8 cellular contexts compared by ENCODE assay signal in genomic region chr4:25767877-25768475, GRCh38.
DNase-seq lines count a peak whose midpoint lies in the region; ATAC-seq, FAIRE-seq and TF ChIP-seq lines count a peak whose summit lies in the region.

No MANE protein-coding gene starts in this region.

- no peak overlapping the region for H3K4me3 ChIP-seq in NB4 (ENCODE audit: low read depth, low read length)
- H3K4me3 ChIP-seq in mucosa of descending colon: no peak overlapping the region
- H3K4me3 ChIP-seq in suprapubic skin: no peak overlapping the region

- H3K9me3 ChIP-seq in mucosa of descending colon (no peaks in the 10 kb centered on the region), suprapubic skin (no peaks in the 10 kb centered on the region)

- H3K36me3 ChIP-seq in mucosa of descending colon (ENCODE audit: low read depth) (no peaks in the 10 kb centered on the region), suprapubic skin (no peaks in the 10 kb centered on the region)

- DNase-seq in AG08395 (ENCODE audit: low spot score): peak; percentile 79
- peak; percentile 24 for DNase-seq in GM12891 (ENCODE audit: insufficient read length, low spot score)
- DNase-seq in NB4 (ENCODE audit: low read depth): peak; percentile 77
- DNase-seq in erythroblast (lab: John Stamatoyannopoulos, UW): peak; percentile 58 to 62
- peak in 2 of 3 donors; percentile 42 to 64 for DNase-seq in mucosa of descending colon
- no peak for DNase-seq in suprapubic skin (ENCODE audit: low spot score in 2 of 2)

- WGBS in suprapubic skin: 33% methylated on average over 5 of the region's 5 CpGs

- H3K27me3 ChIP-seq in suprapubic skin: no peaks in the 10 kb centered on the region

- intact Hi-C loops in mucosa of descending colon (cut with DNase I, micrococcal nuclease): loop anchor here in 1 of 2 donors (5.0 kb wide), 1 partner anchor 326 kb away; no protein-coding TSS in a partner anchor

- peak; percentile 99 for ATAC-seq in SK-N-SH treated with all-trans-retinoic acid at 6 μM for 48 hours
- peak; percentile 72 for ATAC-seq in mucosa of descending colon
- ATAC-seq in GM19463 (IDR thresholded peaks at IDR 0.05; ENCODE audit: unreplicated experiment): no peak

- no peak for TF ChIP-seq EP300 in suprapubic skin (IDR thresholded peaks at IDR 0.05)

- H3K27ac ChIP-seq in suprapubic skin: no peak overlapping the region

- no peak for FAIRE-seq in GM12891 (lab: Jason Lieb, UNC)

- H3K4me1 ChIP-seq in mucosa of descending colon (ENCODE audit: low read depth) (no peaks in the 10 kb centered on the region), suprapubic skin (no peaks in the 10 kb centered on the region)

- TF ChIP-seq CTCF in NB4 (IDR thresholded peaks at IDR 0.05; ENCODE audit: low read depth, low read length) (peak; percentile 99), mucosa of descending colon (IDR thresholded peaks at IDR 0.05) (peak; percentile 16), suprapubic skin (IDR thresholded peaks at IDR 0.05) (peak in 1 of 2 donors; percentile 63)

- TF ChIP-seq POLR2A in GM12891 (IDR thresholded peaks at IDR 0.05; ENCODE audit: low read depth, low read length) (no peak), NB4 (IDR thresholded peaks at IDR 0.05; ENCODE audit: extremely low read depth, insufficient read length) (no peak), erythroblast (IDR thresholded peaks at IDR 0.05; ENCODE audit: low read length) (no peak), suprapubic skin (IDR thresholded peaks at IDR 0.05) (no peak)

TF ChIP-seq in GM12891, 5 proteins besides CTCF, POLR2A, EP300 and RAD21:
- TF ChIP-seq POLR2AphosphoS5 (IDR thresholded peaks at IDR 0.05; ENCODE audit: low read depth, low read length): no peak
- TF ChIP-seq POU2F2 (IDR thresholded peaks at IDR 0.05; ENCODE audit: low read depth, low read length): no peak
- TF ChIP-seq PAX5 (IDR thresholded peaks at IDR 0.05; ENCODE audit: insufficient read depth, low read length, severe bottlenecking): no peak
- no peak for TF ChIP-seq SPI1 (IDR thresholded peaks at IDR 0.05; ENCODE audit: low read depth, low read length)
- no peak for TF ChIP-seq TAF1 (IDR thresholded peaks at IDR 0.05; ENCODE audit: low read depth, low read length)
TF ChIP-seq in GM12891: peak in this region for 0.

TF ChIP-seq in SK-N-SH treated with all-trans-retinoic acid at 6 μM for 48 hours, 23 proteins besides CTCF, POLR2A, EP300 and RAD21:
- TF ChIP-seq SNAI2 (CRISPR knock-in tag; IDR thresholded peaks at IDR 0.05): no peak
- no peak for TF ChIP-seq PATZ1 (CRISPR knock-in tag; IDR thresholded peaks at IDR 0.05; ENCODE audit: borderline replicate concordance)
- no peak for TF ChIP-seq RARB (CRISPR knock-in tag; IDR thresholded peaks at IDR 0.05)
- TF ChIP-seq CSRNP3 (CRISPR knock-in tag; IDR thresholded peaks at IDR 0.05): no peak
- TF ChIP-seq OSR1 (CRISPR knock-in tag; IDR thresholded peaks at IDR 0.05): no peak
- no peak for TF ChIP-seq ZNF565 (CRISPR knock-in tag; conservative IDR thresholded peaks at IDR 0.05; ENCODE audit: low read depth)
- no peak for TF ChIP-seq ZNF70 (CRISPR knock-in tag; IDR thresholded peaks at IDR 0.05)
- TF ChIP-seq ZNF8 (CRISPR knock-in tag; IDR thresholded peaks at IDR 0.05): no peak
- TF ChIP-seq ZFP3 (CRISPR knock-in tag; IDR thresholded peaks at IDR 0.05): no peak
- TF ChIP-seq ESRRG (CRISPR knock-in tag; IDR thresholded peaks at IDR 0.05): no peak
- TF ChIP-seq ARNTL (CRISPR knock-in tag; IDR thresholded peaks at IDR 0.05; ENCODE audit: borderline replicate concordance, low read depth): no peak
- TF ChIP-seq GLIS3 (CRISPR knock-in tag; IDR thresholded peaks at IDR 0.05): no peak
- TF ChIP-seq TOX (CRISPR knock-in tag; IDR thresholded peaks at IDR 0.05; ENCODE audit: borderline replicate concordance): no peak
- TF ChIP-seq PPARA (CRISPR knock-in tag; IDR thresholded peaks at IDR 0.05; ENCODE audit: borderline replicate concordance): no peak
- TF ChIP-seq ZFP30 (CRISPR knock-in tag; IDR thresholded peaks at IDR 0.05): no peak
- TF ChIP-seq CREB5 (CRISPR knock-in tag; IDR thresholded peaks at IDR 0.05; ENCODE audit: low read depth): no peak
- TF ChIP-seq TCF4 (CRISPR knock-in tag; IDR thresholded peaks at IDR 0.05; ENCODE audit: borderline replicate concordance): no peak
- no peak for TF ChIP-seq CSDC2 (CRISPR knock-in tag; IDR thresholded peaks at IDR 0.05)

Comparison
In these comparisons a context has a peak if more than half of its experiments do, and no peak if none do; other contexts are left out.
1. DNase-seq: peak in AG08395 (single experiment), GM12891 (single experiment), NB4 (single experiment), erythroblast (2 of 2) and mucosa of descending colon (2 of 3); none in suprapubic skin (0 of 2).